Comparison of ENCODE assay signal across 17 cellular contexts in the genomic region with DNA sequence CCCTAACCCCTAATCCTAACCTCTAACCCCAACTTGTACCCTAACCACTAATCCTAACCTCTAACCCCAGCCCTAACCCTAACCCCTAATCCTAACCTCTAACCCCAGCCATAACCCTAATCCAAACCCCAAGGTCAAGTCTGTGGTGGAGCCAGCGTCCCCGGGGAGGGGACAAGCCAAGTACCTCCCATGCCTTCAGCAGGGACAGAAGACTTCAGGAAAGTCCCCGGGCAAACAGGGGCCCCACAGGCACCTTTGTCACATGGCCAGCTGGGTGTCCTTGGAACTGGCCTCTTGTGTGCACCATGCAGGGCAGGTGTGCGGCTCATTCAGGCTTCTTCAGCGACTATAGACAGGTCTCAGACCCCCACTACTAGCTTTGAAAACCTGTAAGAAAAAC.
A peak's percentile ranks its signal among the peaks of the same experiment; 100 is the strongest.
DNase-seq lines count a peak whose midpoint lies in the region; ATAC-seq, FAIRE-seq and TF ChIP-seq lines count a peak whose summit lies in the region.
"Had no signal": no experiment of that assay in that cellular context is flagged by ENCODE, and none has a peak within 500 bp of the region (broad histone marks: within the 10 kb centered on the region; RNA-seq: fewer than 3 reads in every experiment).

No MANE protein-coding gene starts in this region.

- H3K36me3 ChIP-seq in spleen (no peaks in the 10 kb centered on the region), SK-N-SH (replicated peaks in 1 of 2; ENCODE audit: control insufficient read depth in 1 of 2, insufficient read depth in 2 of 2, low read length in 1 of 2) (no peaks in the 10 kb centered on the region)
- H3K36me3 ChIP-seq: BLaER1 had no signal

- FAIRE-seq in GM12892 (lab: Jason Lieb, UNC): no peak
- FAIRE-seq: H54 had no signal

- no peak overlapping the region for H2AFZ ChIP-seq in SK-N-SH (ENCODE audit: low read depth)
- H2AFZ ChIP-seq: GM23248 had no signal

- H3K79me2 ChIP-seq in SK-N-SH (ENCODE audit: insufficient read depth): no peaks in the 10 kb centered on the region

- H3K4me3 ChIP-seq in right cardiac atrium (ENCODE audit: low read length): no peak overlapping the region
- H3K4me3 ChIP-seq in spleen: no peak overlapping the region
- H3K4me3 ChIP-seq in SK-N-SH (ENCODE audit: low read depth in 2 of 2, low read length in 1 of 2): no peak overlapping the region
- H3K4me3 ChIP-seq: BLaER1, GM23248 had no signal

- in situ Hi-C loops in G401 (cut with HindIII; ENCODE audit: low sequenced_read_pairs): no loop called here

- H3K4me1 ChIP-seq in right cardiac atrium (ENCODE audit: control insufficient read depth, insufficient read depth, low read length): no peaks in the 10 kb centered on the region
- H3K4me1 ChIP-seq in spleen: no peaks in the 10 kb centered on the region
- no peaks in the 10 kb centered on the region; a peak in 1 of 4 replicates for H3K4me1 ChIP-seq in SK-N-SH (ENCODE audit: control insufficient read depth in 1 of 2, insufficient read depth in 2 of 2, low read depth in 1 of 2, low read length in 1 of 2)
- H3K4me1 ChIP-seq: BLaER1 had no signal

- H3K4me2 ChIP-seq in SK-N-SH: no peak overlapping the region
- H3K4me2 ChIP-seq: BLaER1 had no signal

- TF ChIP-seq POLR2A in spleen (IDR thresholded peaks at IDR 0.05): no peak
- no peak for TF ChIP-seq POLR2A in GM12892 (IDR thresholded peaks at IDR 0.05; ENCODE audit: low read depth, low read length)

- no peaks in the 10 kb centered on the region for H3F3A ChIP-seq in SK-N-SH (replicated peaks; ENCODE audit: insufficient read depth)

- H3K9ac ChIP-seq in SK-N-SH: no peak overlapping the region
- H3K9ac ChIP-seq: BLaER1, GM23248 had no signal

- WGBS in right cardiac atrium: 76% methylated on average over 5 of the region's 5 CpGs
- WGBS in spleen, 5 donors: 61 to 80% (median 73%) methylated on average over 5 of the region's 5 CpGs
- WGBS in SK-N-SH (ENCODE audit: low lambda C conversion rate): 5% methylated on average over 5 of the region's 5 CpGs

- no peak for ATAC-seq in right cardiac atrium

- no peak for TF ChIP-seq EP300 in SK-N-SH (IDR thresholded peaks at IDR 0.05; ENCODE audit: borderline replicate concordance in 1 of 2, low read depth in 1 of 2, low read length in 1 of 2)

- no peak overlapping the region for H3K27ac ChIP-seq in right cardiac atrium (ENCODE audit: low read length)
- H3K27ac ChIP-seq in spleen: no peak overlapping the region
- H3K27ac ChIP-seq in SK-N-SH (ENCODE audit: low read depth in 2 of 2, low read length in 1 of 2): no peak overlapping the region
- H3K27ac ChIP-seq: BLaER1, GM23248 had no signal

- DNase-seq in cardiac septum (ENCODE audit: low spot score) (peak; percentile 47), right cardiac atrium (no peak), mesenteric fat pad (ENCODE audit: low spot score) (peak; percentile 35), spleen (peak; percentile 16), GM12892 (ENCODE audit: insufficient read length) (no peak), G401 (ENCODE audit: low spot score) (no peak), SK-N-SH (no peak), KG1 (lab: John Stamatoyannopoulos, UW) (no peak)
- DNase-seq: 8988T; CD4-positive, alpha-beta memory T cell; DMS153; DMS79; GF-D8; GM23248; HCEC 1CT had no signal

- no peaks in the 10 kb centered on the region for H3K9me2 ChIP-seq in SK-N-SH

- intact Hi-C loops in cardiac septum (cut with DNase I): no loop called here
- intact Hi-C loops in right cardiac atrium (cut with DNase I): no loop called here
- intact Hi-C loops in spleen (cut with DNase I; ENCODE audit: low total_unique reads): no loop called here

- H3K27me3 ChIP-seq in right cardiac atrium (ENCODE audit: control insufficient read depth, insufficient read depth): no peaks in the 10 kb centered on the region
- peaks cover 0 to 61% (median 10%) of the 10 kb centered on the region in 7 donors for H3K27me3 ChIP-seq in spleen (replicated peaks in 1 of 7)
- no peaks in the 10 kb centered on the region; the same call in 1 of the 2 replicates for H3K27me3 ChIP-seq in SK-N-SH (ENCODE audit: insufficient read depth)

- H4K20me1 ChIP-seq in SK-N-SH (ENCODE audit: insufficient read depth): no peaks in the 10 kb centered on the region
- H4K20me1 ChIP-seq: BLaER1 had no signal

- TF ChIP-seq RAD21 in SK-N-SH (IDR thresholded peaks at IDR 0.05; ENCODE audit: low read length): no peak

- CTCF ChIA-PET in SK-N-SH (lab: Yijun Ruan, JAX): interaction anchor here (0.7 kb wide), 1 partner anchor 33 kb away, joined by 3 read pairs; no protein-coding TSS in a partner anchor

- H3K9me3 ChIP-seq in right cardiac atrium (ENCODE audit: control insufficient read depth, low read length) (no peaks in the 10 kb centered on the region), spleen (no peaks in the 10 kb centered on the region), SK-N-SH (no peaks in the 10 kb centered on the region)
- H3K9me3 ChIP-seq: BLaER1 had no signal

- TF ChIP-seq CTCF in spleen (IDR thresholded peaks at IDR 0.05 in 8 of 11, conservative IDR thresholded peaks at IDR 0.05 in 3 of 11) (no peak), SK-N-SH (IDR thresholded peaks at IDR 0.05) (no peak)

- POLR2A ChIA-PET in SK-N-SH (lab: Yijun Ruan, JAX): no interaction called here

TF ChIP-seq in SK-N-SH, 30 proteins besides CTCF, POLR2A, EP300 and RAD21:
- TF ChIP-seq, protein P1, sequence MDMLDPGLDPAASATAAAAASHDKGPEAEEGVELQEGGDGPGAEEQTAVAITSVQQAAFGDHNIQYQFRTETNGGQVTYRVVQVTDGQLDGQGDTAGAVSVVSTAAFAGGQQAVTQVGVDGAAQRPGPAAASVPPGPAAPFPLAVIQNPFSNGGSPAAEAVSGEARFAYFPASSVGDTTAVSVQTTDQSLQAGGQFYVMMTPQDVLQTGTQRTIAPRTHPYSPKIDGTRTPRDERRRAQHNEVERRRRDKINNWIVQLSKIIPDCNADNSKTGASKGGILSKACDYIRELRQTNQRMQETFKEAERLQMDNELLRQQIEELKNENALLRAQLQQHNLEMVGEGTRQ (IDR thresholded peaks at IDR 0.05; ENCODE audit: borderline replicate concordance, low read depth, low read length): no peak
- no peak for TF ChIP-seq RCOR1 (IDR thresholded peaks at IDR 0.05; ENCODE audit: low read length)
- TF ChIP-seq TEAD4 (IDR thresholded peaks at IDR 0.05; ENCODE audit: borderline replicate concordance, insufficient read depth): no peak
- TF ChIP-seq RXRA (IDR thresholded peaks at IDR 0.05; ENCODE audit: borderline replicate concordance, low read depth): no peak
- TF ChIP-seq ELF1 (IDR thresholded peaks at IDR 0.05): no peak

Comparison
In these comparisons a context has a peak if more than half of its experiments do, and no peak if none do; other contexts are left out.
1. DNase-seq: peak in cardiac septum (single experiment), mesenteric fat pad (single experiment) and spleen (single experiment); none in right cardiac atrium (0 of 3), GM12892 (single experiment), G401 (single experiment), SK-N-SH (single experiment) and KG1 (single experiment).